In the genomic region with DNA sequence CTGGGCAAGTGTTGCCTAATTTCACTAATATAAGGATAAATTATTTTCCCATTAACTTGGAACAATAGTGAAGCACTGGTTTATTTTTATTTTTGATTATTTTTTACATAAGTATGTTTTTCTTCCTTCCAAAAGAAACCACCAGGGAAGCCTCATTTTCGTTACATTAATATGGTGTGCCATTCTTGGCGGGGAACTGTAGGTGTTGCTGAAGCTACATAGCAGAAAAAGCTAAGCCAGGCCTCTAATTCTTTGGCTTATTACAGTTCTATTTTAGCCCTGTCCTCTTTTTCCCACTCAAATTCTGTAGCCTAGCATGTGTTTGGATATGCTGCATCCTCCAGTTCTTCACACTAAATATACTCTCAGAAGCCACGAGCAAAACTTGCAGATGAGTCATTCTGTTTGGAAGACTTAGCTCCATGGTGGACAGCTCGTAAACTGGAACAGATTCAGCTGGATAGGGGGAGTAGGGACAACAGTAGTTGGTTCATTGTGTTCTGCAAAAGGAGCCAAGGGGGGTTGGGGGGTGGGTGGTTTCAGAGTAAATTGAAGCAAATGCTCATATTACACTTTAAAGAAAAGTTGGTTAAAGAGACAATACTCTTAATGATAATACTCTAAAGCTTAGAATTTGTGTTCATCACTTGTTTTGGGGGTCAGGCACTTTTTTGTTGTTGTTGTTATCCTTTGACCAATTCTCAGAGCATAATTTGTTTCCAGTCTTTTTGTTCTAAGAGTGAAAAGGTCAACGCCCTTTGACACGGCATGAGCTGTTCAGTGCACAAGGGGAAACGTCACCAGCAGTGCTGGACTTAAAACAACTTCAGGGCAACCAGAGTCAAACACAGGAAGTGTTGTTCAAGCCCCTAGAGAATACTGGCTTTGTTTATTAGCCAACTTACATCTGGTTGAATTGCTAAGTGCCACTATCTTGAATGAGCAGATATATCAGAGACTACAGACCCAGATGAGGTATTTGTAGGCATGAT, we compare ENCODE assay signal across 9 cellular contexts.
DNase-seq lines count a peak whose midpoint lies in the region; ATAC-seq and TF ChIP-seq lines count a peak whose summit lies in the region.
"Had no signal": no experiment of that assay in that cellular context is flagged by ENCODE, and none has a peak within 500 bp of the region (broad histone marks: within the 10 kb centered on the region; RNA-seq: fewer than 3 reads in every experiment).

No MANE protein-coding gene starts in this region.

- no peaks in the 10 kb centered on the region for H3K9me3 ChIP-seq in mesodermal cell (ENCODE audit: control insufficient read depth, low read length)

- TF ChIP-seq CTCF in cardiac fibroblast (IDR thresholded peaks at IDR 0.05; ENCODE audit: low read depth, low read length), result no peak

- 36 to 64% methylated on average over 3 to 5 of the region's 7 CpGs for WGBS in mesodermal cell (ENCODE audit: insufficient coverage in 2 of 2), 2 experiments

- H3K4me1 ChIP-seq in mesodermal cell (ENCODE audit: control insufficient read depth, insufficient read depth, low read length, poor library complexity, severe bottlenecking), result peaks cover 13% of the 10 kb centered on the region

- ATAC-seq in HG03135 (IDR thresholded peaks at IDR 0.05; ENCODE audit: unreplicated experiment), result peak; percentile 80
- ATAC-seq in GM21528 (IDR thresholded peaks at IDR 0.05; ENCODE audit: low FRiP score, unreplicated experiment), result no peak
- no peak for ATAC-seq in GM21381 (IDR thresholded peaks at IDR 0.05; ENCODE audit: unreplicated experiment)

- DNase-seq in G401 (ENCODE audit: low spot score) (peak; percentile 46), cardiac fibroblast (ENCODE audit: low read depth in 2 of 2) (peak; percentile 2 to 5)
- DNase-seq in stimulated activated CD8-positive, alpha-beta memory T cell treated with anti-CD3 and anti-CD28 coated beads, Interleukin-4, amount 100 ng/mL, for 48 hours, result no peak
- DNase-seq in activated CD4-positive, CD25-positive, alpha-beta regulatory T cell treated with anti-CD3 and anti-CD28 coated beads, Interleukin-2, amount 50 U/mL, for 72 hours, result no peak
- DNase-seq: DND-41 had no signal

- H3K4me3 ChIP-seq in cardiac fibroblast (replicated peaks in 1 of 2; ENCODE audit: low read depth in 2 of 2, low read length in 2 of 2) (no peak overlapping the region), mesodermal cell (ENCODE audit: extremely low read depth, insufficient read depth, low read length, poor library complexity, severe bottlenecking) (no peak overlapping the region)

- peak overlapping the region; percentile 95 for H3K27ac ChIP-seq in mesodermal cell (ENCODE audit: low read depth, low read length, severe bottlenecking)

- in situ Hi-C loops in G401 (cut with HindIII; ENCODE audit: low sequenced_read_pairs), result no loop called here

- H3K36me3 ChIP-seq in mesodermal cell (ENCODE audit: control insufficient read depth, insufficient read depth, low read length), result no peaks in the 10 kb centered on the region

Comparison
In these comparisons a context has a peak if more than half of its experiments do, and no peak if none do; other contexts are left out.
1. DNase-seq: peak in G401 (single experiment) and cardiac fibroblast (2 of 2); none in stimulated activated CD8-positive, alpha-beta memory T cell treated with anti-CD3 and anti-CD28 coated beads, Interleukin-4, amount 100 ng/mL, for 48 hours (single experiment) and activated CD4-positive, CD25-positive, alpha-beta regulatory T cell treated with anti-CD3 and anti-CD28 coated beads, Interleukin-2, amount 50 U/mL, for 72 hours (single experiment).